Comparison of ENCODE assay signal across 9 cellular contexts in genomic region chr1:107975861-107976260, GRCh38. TPM values are rescaled to one million over a fixed set of nuclear protein-coding genes. Genes with fewer than 3 reads are reported as not detected.
"Had no signal": no experiment of that assay in that cellular context is flagged by ENCODE, and none has a peak within 500 bp of the region (broad histone marks: within the 10 kb centered on the region; RNA-seq: fewer than 3 reads in every experiment).

No MANE protein-coding gene starts in this region.

- H3K27ac ChIP-seq: GM23248, HL-60 had no signal

- H3K4me3 ChIP-seq: GM23248 had no signal

- ATAC-seq: HCT116, HepG2 had no signal

- DNase-seq: GM23248, GOT3, H9, HFFc6, KBM-7 had no signal

- H3K9me3 Mint-ChIP-seq: H9, HFFc6, IgD-negative memory B cell had no signal

- H3K4me3 Mint-ChIP-seq: H9, HFFc6, IgD-negative memory B cell had no signal

- H3K27ac Mint-ChIP-seq: H9, HFFc6 had no signal

RNA-seq across cellular contexts. Expression of gene VAV3, which starts 10.9 kb away (rescaled TPM):
- total RNA-seq: HFFc6 had no signal
